In genomic region chr7:17339952-17340351, GRCh38 we compare ENCODE assay signal across 19 cellular contexts.
"Had no signal": no experiment of that assay in that cellular context is flagged by ENCODE, and none has a peak within 500 bp of the region (broad histone marks: within the 10 kb centered on the region; RNA-seq: fewer than 3 reads in every experiment).

No MANE protein-coding gene starts in this region.

- H3K9me3 Mint-ChIP-seq: activated T-cell treated with anti-CD3 and anti-CD28 coated beads, Interleukin-2, amount 50 U/mL, for 24 hours; stimulated activated naive CD8-positive, alpha-beta T cell treated with anti-CD3 and anti-CD28 coated beads, Interleukin-15, amount 100 ng/mL, for 72 hours had no signal

- H3K36me3 ChIP-seq: neutrophil had no signal

- H3K27me3 Mint-ChIP-seq: activated CD4-positive, alpha-beta memory T cell treated with anti-CD3 and anti-CD28 coated beads, Interleukin-2, amount 10 ng/mL, durations not matched to agents 7 days and 5 days; activated T-cell treated with anti-CD3 and anti-CD28 coated beads, Interleukin-2, amount 50 U/mL, for 24 hours; stimulated activated naive CD8-positive, alpha-beta T cell treated with anti-CD3 and anti-CD28 coated beads, Interleukin-15, amount 100 ng/mL, for 72 hours had no signal

- H3K4me1 ChIP-seq: testis had no signal

- DNase-seq: activated CD4-positive, alpha-beta memory T cell treated with anti-CD3 and anti-CD28 coated beads, Interleukin-2, amount 10 ng/mL, durations not matched to agents 7 days and 5 days; activated CD4-positive, alpha-beta T cell treated with anti-CD3 and anti-CD28 coated beads for 4 hours; activated naive CD4-positive, alpha-beta T cell treated with anti-CD3 and anti-CD28 coated beads, Interleukin-2, amount 50 U/mL, for 16 hours; activated T-cell treated with anti-CD3 and anti-CD28 coated beads, Interleukin-2, amount 50 U/mL, for 24 hours; central memory CD4-positive, alpha-beta T cell; kidney glomerular epithelial cell; lower lobe of right lung; midbrain; posterior cingulate gyrus; retina; stimulated activated CD4-positive, alpha-beta T cell treated with anti-CD3 and anti-CD28 coated beads, Interleukin-4, amount 100 ng/mL, for 4 hours; stimulated activated naive CD8-positive, alpha-beta T cell treated with anti-CD3 and anti-CD28 coated beads, Interleukin-15, amount 100 ng/mL, for 72 hours; testis had no signal

- H3K4me3 Mint-ChIP-seq: activated CD4-positive, alpha-beta memory T cell treated with anti-CD3 and anti-CD28 coated beads, Interleukin-2, amount 10 ng/mL, durations not matched to agents 7 days and 5 days; activated T-cell treated with anti-CD3 and anti-CD28 coated beads, Interleukin-2, amount 50 U/mL, for 24 hours; stimulated activated naive CD8-positive, alpha-beta T cell treated with anti-CD3 and anti-CD28 coated beads, Interleukin-15, amount 100 ng/mL, for 72 hours; T-helper 1 cell treated with Interleukin-12 subunit alpha and Interleukin-12 subunit beta and Interleukin-4 antibody, amounts not matched to agents 30 μg/mL and 1 μg/mL, for 36 hours had no signal

- H3K9me3 ChIP-seq: esophagus muscularis mucosa, lower lobe of right lung, neutrophil, testis had no signal

- H3K4me3 ChIP-seq: adrenal gland, coronary artery, esophagus muscularis mucosa, lower lobe of right lung, skin epidermis, testis had no signal

- H3K27ac ChIP-seq: adrenal gland, esophagus muscularis mucosa, lower lobe of right lung, neutrophil, testis had no signal

- H3K27me3 ChIP-seq: adrenal gland, esophagus muscularis mucosa, neutrophil, testis had no signal

- H3K27ac Mint-ChIP-seq: activated CD4-positive, alpha-beta memory T cell treated with anti-CD3 and anti-CD28 coated beads, Interleukin-2, amount 10 ng/mL, durations not matched to agents 7 days and 5 days; activated T-cell treated with anti-CD3 and anti-CD28 coated beads, Interleukin-2, amount 50 U/mL, for 24 hours; stimulated activated naive CD8-positive, alpha-beta T cell treated with anti-CD3 and anti-CD28 coated beads, Interleukin-15, amount 100 ng/mL, for 72 hours; T-helper 1 cell treated with Interleukin-12 subunit alpha and Interleukin-12 subunit beta and Interleukin-4 antibody, amounts not matched to agents 30 μg/mL and 1 μg/mL, for 36 hours had no signal

- ATAC-seq: stimulated activated naive CD8-positive, alpha-beta T cell treated with anti-CD3 and anti-CD28 coated beads, Interleukin-15, amount 100 ng/mL, for 72 hours had no signal
